ENCODE assay signal across 10 cellular contexts in genomic region chr5:458547-459353, GRCh38. TPM values are rescaled to one million over a fixed set of nuclear protein-coding genes. Genes with fewer than 3 reads are reported as not detected.
DNase-seq lines count a peak whose midpoint lies in the region; ATAC-seq and TF ChIP-seq lines count a peak whose summit lies in the region.
"Had no signal": no experiment of that assay in that cellular context is flagged by ENCODE, and none has a peak within 500 bp of the region (broad histone marks: within the 10 kb centered on the region; RNA-seq: fewer than 3 reads in every experiment).

No MANE protein-coding gene starts in this region.

- peak overlapping the region; percentile 59 for H3K27ac Mint-ChIP-seq in central memory CD8-positive, alpha-beta T cell (ENCODE audit: low read depth)

- no peaks in the 10 kb centered on the region for H3K27me3 Mint-ChIP-seq in central memory CD8-positive, alpha-beta T cell

- DNase-seq in Panc1 (ENCODE audit: low read depth, low spot score) (no peak), smooth muscle cell (lab: John Stamatoyannopoulos, UW; ENCODE audit: unreplicated experiment) (no peak), UCSD-AML1 (lab: John Stamatoyannopoulos, UW; ENCODE audit: unreplicated experiment) (no peak), NCI-H345 treated with DMSO at 0.1 percent for 48 hours (lab: John Stamatoyannopoulos, UW; ENCODE audit: unreplicated experiment) (no peak), NCI-H748 (lab: John Stamatoyannopoulos, UW; ENCODE audit: unreplicated experiment) (no peak), HEK293T (ENCODE audit: extremely low spot score) (no peak)
- no peak for DNase-seq in central memory CD8-positive, alpha-beta T cell (ENCODE audit: low spot score in 2 of 2)

- H3K4me2 ChIP-seq in smooth muscle cell, result peak overlapping the region; percentile 31

- H3K9me3 ChIP-seq in Panc1 (ENCODE audit: control insufficient read depth, insufficient read depth, low read depth, low read length) (no peaks in the 10 kb centered on the region), smooth muscle cell (replicated peaks; ENCODE audit: low read depth) (no peaks in the 10 kb centered on the region)
- H3K9me3 ChIP-seq: uterus had no signal

- H3K4me1 ChIP-seq in Panc1 (ENCODE audit: control insufficient read depth, insufficient read depth, low read length) (no peaks in the 10 kb centered on the region), smooth muscle cell (ENCODE audit: low read depth) (no peaks in the 10 kb centered on the region)
- H3K4me1 ChIP-seq: uterus had no signal

- peaks cover 20% of the 10 kb centered on the region for H3K4me1 Mint-ChIP-seq in central memory CD8-positive, alpha-beta T cell

- H3K36me3 ChIP-seq in Panc1 (ENCODE audit: control insufficient read depth, insufficient read depth, low read length), result peaks cover 13% of the 10 kb centered on the region
- H3K36me3 ChIP-seq in smooth muscle cell (ENCODE audit: low read depth), result peaks cover 5% of the 10 kb centered on the region
- H3K36me3 ChIP-seq: uterus had no signal

- H3K9ac ChIP-seq in smooth muscle cell (ENCODE audit: low read depth), result peak overlapping the region; percentile 83

- H3K36me3 Mint-ChIP-seq in central memory CD8-positive, alpha-beta T cell (ENCODE audit: insufficient read depth), result peaks cover 51% of the 10 kb centered on the region

- H2AFZ ChIP-seq in smooth muscle cell (ENCODE audit: low read depth), result no peak overlapping the region

- BruUV-seq in Panc1 (replicated peaks; lab: Mats Ljungman, UMichigan), result no TSS peak

- no peak for TF ChIP-seq CTCF in Panc1 (IDR thresholded peaks at IDR 0.05)
- no peak for TF ChIP-seq CTCF in smooth muscle cell (IDR thresholded peaks at IDR 0.05; ENCODE audit: borderline replicate concordance, insufficient read depth, poor library complexity, severe bottlenecking)

- H4K20me1 ChIP-seq in smooth muscle cell (ENCODE audit: low read depth), result peaks cover 47% of the 10 kb centered on the region

- H3K9me3 Mint-ChIP-seq in central memory CD8-positive, alpha-beta T cell, result no peaks in the 10 kb centered on the region

- H3K27ac ChIP-seq in Panc1 (ENCODE audit: low read length), result no peak overlapping the region
- H3K27ac ChIP-seq in smooth muscle cell (ENCODE audit: low read depth), result peak overlapping the region; percentile 93
- H3K27ac ChIP-seq: HL-60, uterus had no signal

- ATAC-seq in GM19467 (IDR thresholded peaks at IDR 0.05; ENCODE audit: unreplicated experiment), result peak; percentile 58
- ATAC-seq in Panc1, result 0 out of 2 replicates have a peak, but pooled peaks have one; percentile 31
- no peak for ATAC-seq in central memory CD8-positive, alpha-beta T cell (replicated peaks; ENCODE audit: extremely low read depth, poor library complexity, severe bottlenecking)

- 78% methylated on average over 17 of the region's 17 CpGs for WGBS in smooth muscle cell (ENCODE audit: low lambda C conversion rate)

- intact Hi-C loops in Panc1 (cut with micrococcal nuclease; ENCODE audit: unreplicated experiment), result no loop called here

- POLR2A ChIA-PET in Panc1 (lab: Charles Lee), result interaction anchor here (0.9 kb wide), 1 partner anchor 17 kb away, joined by 3 read pairs; no protein-coding TSS in a partner anchor
- POLR2A ChIA-PET in HEK293T (lab: Yijun Ruan, JAX), result no interaction called here

- H3K27me3 ChIP-seq in Panc1 (ENCODE audit: control insufficient read depth, insufficient read depth, low read length) (no peaks in the 10 kb centered on the region), smooth muscle cell (ENCODE audit: low read depth) (no peaks in the 10 kb centered on the region)
- H3K27me3 ChIP-seq: uterus had no signal

- CTCF ChIA-PET in Panc1 (lab: Charles Lee), result no interaction called here
- CTCF ChIA-PET in HEK293T (lab: Yijun Ruan, JAX), result no interaction called here

- H3K4me3 Mint-ChIP-seq in central memory CD8-positive, alpha-beta T cell, result no peak overlapping the region

- H3F3A ChIP-seq in smooth muscle cell (ENCODE audit: low read depth), result no peaks in the 10 kb centered on the region

- H3K79me2 ChIP-seq in smooth muscle cell (ENCODE audit: low read depth), result peaks cover 18% of the 10 kb centered on the region

- in situ Hi-C loops in Panc1 (cut with HindIII; ENCODE audit: low pct_unique_long_range_greater_than_20kb, low sequenced_read_pairs), result no loop called here

- H3K4me3 ChIP-seq in Panc1 (ENCODE audit: low read depth in 2 of 2, low read length in 2 of 2), result no peak overlapping the region
- no peak overlapping the region for H3K4me3 ChIP-seq in smooth muscle cell
- H3K4me3 ChIP-seq: uterus had no signal

TF ChIP-seq in HEK293T, 16 proteins besides CTCF, POLR2A, EP300 and RAD21:
- no peak for TF ChIP-seq ARNT (IDR thresholded peaks at IDR 0.05)
- TF ChIP-seq PKNOX1 (IDR thresholded peaks at IDR 0.05), result no peak

RNA-seq across cellular contexts. Expression of gene EXOC3, which starts 15.8 kb away (rescaled TPM):
- total RNA-seq in Panc1 (2021; ENCODE audit: unreplicated experiment) (55.0 TPM), smooth muscle cell (22.6 and 30.5 TPM in 2 replicates)
- 63.2 TPM for polyA plus RNA-seq in Panc1 (2012; ENCODE audit: insufficient read length)
- polyA plus RNA-seq in smooth muscle cell, result 22.9 and 23.6 TPM in 2 replicates
